Comparison of ENCODE assay signal across 1 cellular context in the genomic region with DNA sequence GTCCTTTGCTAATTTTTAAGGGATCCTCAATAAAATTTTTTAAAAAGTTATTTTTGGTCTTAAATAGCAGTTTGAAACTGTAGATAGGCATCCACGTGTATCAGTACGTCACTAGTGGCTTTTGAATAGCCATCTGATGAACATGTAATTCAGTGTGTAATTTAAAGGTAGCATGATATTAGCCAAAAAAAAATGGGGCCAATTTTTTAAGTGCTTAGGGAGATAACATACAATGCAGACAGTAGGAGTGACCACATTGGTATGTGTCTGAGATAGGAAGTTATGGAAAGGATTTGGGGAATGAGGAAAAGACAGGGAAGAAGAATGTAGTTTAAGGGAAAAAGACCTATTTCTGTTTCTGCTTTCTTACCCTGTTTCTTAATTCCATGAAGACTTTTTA.
TF ChIP-seq lines count a peak whose summit lies in the region.

No MANE protein-coding gene starts in this region.

TF ChIP-seq in A549, 52 proteins besides CTCF, POLR2A, EP300 and RAD21 (continued from another document):
- no peak for TF ChIP-seq ESRRA (IDR thresholded peaks at IDR 0.05; ENCODE audit: borderline replicate concordance, low read length)
- TF ChIP-seq, protein P1, sequence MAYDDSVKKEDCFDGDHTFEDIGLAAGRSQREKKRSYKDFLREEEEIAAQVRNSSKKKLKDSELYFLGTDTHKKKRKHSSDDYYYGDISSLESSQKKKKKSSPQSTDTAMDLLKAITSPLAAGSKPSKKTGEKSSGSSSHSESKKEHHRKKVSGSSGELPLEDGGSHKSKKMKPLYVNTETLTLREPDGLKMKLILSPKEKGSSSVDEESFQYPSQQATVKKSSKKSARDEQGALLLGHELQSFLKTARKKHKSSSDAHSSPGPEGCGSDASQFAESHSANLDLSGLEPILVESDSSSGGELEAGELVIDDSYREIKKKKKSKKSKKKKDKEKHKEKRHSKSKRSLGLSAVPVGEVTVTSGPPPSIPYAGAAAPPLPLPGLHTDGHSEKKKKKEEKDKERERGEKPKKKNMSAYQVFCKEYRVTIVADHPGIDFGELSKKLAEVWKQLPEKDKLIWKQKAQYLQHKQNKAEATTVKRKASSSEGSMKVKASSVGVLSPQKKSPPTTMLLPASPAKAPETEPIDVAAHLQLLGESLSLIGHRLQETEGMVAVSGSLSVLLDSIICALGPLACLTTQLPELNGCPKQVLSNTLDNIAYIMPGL (CRISPR knock-in tag; IDR thresholded peaks at IDR 0.05; ENCODE audit: borderline replicate concordance) = no peak
- TF ChIP-seq HOXB5 (CRISPR knock-in tag; IDR thresholded peaks at IDR 0.05) = no peak
- TF ChIP-seq EHF (CRISPR knock-in tag; IDR thresholded peaks at IDR 0.05) = no peak
- no peak for TF ChIP-seq RFX5 (IDR thresholded peaks at IDR 0.05)
- TF ChIP-seq CBX2 (IDR thresholded peaks at IDR 0.05; ENCODE audit: borderline replicate concordance, low read depth) = no peak
- TF ChIP-seq SMC3 (IDR thresholded peaks at IDR 0.05) = no peak
